2 cellular contexts compared by ENCODE assay signal in genomic region chr9:37477443-37477842, GRCh38.
TF ChIP-seq lines count a peak whose summit lies in the region.

No MANE protein-coding gene starts in this region.

TF ChIP-seq in A549, 52 proteins besides CTCF, POLR2A, EP300 and RAD21:
- TF ChIP-seq GATA3 (IDR thresholded peaks at IDR 0.05; ENCODE audit: borderline replicate concordance): peak; percentile 24; the same call in 1 of the 2 replicates

TF ChIP-seq in HepG2, 621 proteins besides CTCF, POLR2A, EP300 and RAD21:
- TF ChIP-seq HNF4A (CRISPR knock-in tag; IDR thresholded peaks at IDR 0.05) (peak; percentile 23; the same call in 1 of the 2 replicates), KAT2B (IDR thresholded peaks at IDR 0.05; ENCODE audit: borderline replicate concordance, low read depth, low read length) (peak; percentile 67; the same call in 1 of the 2 replicates)
